In genomic region chr17:79131701-79132100, GRCh38 we compare ENCODE assay signal across 31 cellular contexts.
"Had no signal": no experiment of that assay in that cellular context is flagged by ENCODE, and none has a peak within 500 bp of the region (broad histone marks: within the 10 kb centered on the region; RNA-seq: fewer than 3 reads in every experiment).

No MANE protein-coding gene starts in this region.

- H3K4me1 ChIP-seq: Peyer's patch, SJSA1 had no signal

- H3K4me1 Mint-ChIP-seq: activated B cell treated with CpG ODN at 0.5 μM for 24 hours; activated CD4-positive, alpha-beta memory T cell treated with anti-CD3 and anti-CD28 coated beads, Interleukin-2, amount 10 ng/mL, durations not matched to agents 7 days and 5 days; activated CD8-positive, alpha-beta memory T cell treated with anti-CD3 and anti-CD28 coated beads, Interleukin-2, amount 10 ng/mL, durations not matched to agents 7 days and 5 days; activated naive CD4-positive, alpha-beta T cell treated with anti-CD3 and anti-CD28 coated beads, Interleukin-2, amount 10 ng/mL, durations not matched to agents 7 days and 5 days; activated naive CD8-positive, alpha-beta T cell treated with anti-CD3 and anti-CD28 coated beads, Interleukin-2, amount 50 U/mL, for 24 hours had no signal

- H3K36me3 ChIP-seq: Peyer's patch, SJSA1 had no signal

- H3K27me3 ChIP-seq: Peyer's patch had no signal

- H3K27ac ChIP-seq: KMS-11, Peyer's patch, SJSA1 had no signal

- H3K4me3 ChIP-seq: Peyer's patch, SJSA1 had no signal

- DNase-seq: activated B cell treated with CpG ODN at 0.5 μM for 24 hours; activated CD4-positive, alpha-beta memory T cell treated with anti-CD3 and anti-CD28 coated beads, Interleukin-2, amount 10 ng/mL, durations not matched to agents 7 days and 5 days; activated CD4-positive, alpha-beta T cell treated with anti-CD3 and anti-CD28 coated beads for 48 hours; activated CD4-positive, CD25-positive, alpha-beta regulatory T cell treated with anti-CD3 and anti-CD28 coated beads, Interleukin-2, amount 50 U/mL, for 72 hours; activated CD8-positive, alpha-beta memory T cell treated with anti-CD3 and anti-CD28 coated beads for 24 hours; activated CD8-positive, alpha-beta memory T cell treated with anti-CD3 and anti-CD28 coated beads, Interleukin-2, amount 10 ng/mL, durations not matched to agents 7 days and 5 days; activated CD8-positive, alpha-beta memory T cell treated with anti-CD3 and anti-CD28 coated beads, Interleukin-2, amount 50 U/mL, for 48 hours; activated effector memory CD4-positive, alpha-beta T cell treated with Interleukin-2 at 50 U/mL for 16 hours; activated naive CD4-positive, alpha-beta T cell treated with anti-CD3 and anti-CD28 coated beads, Interleukin-2, amount 10 ng/mL, durations not matched to agents 7 days and 5 days; activated naive CD8-positive, alpha-beta T cell treated with anti-CD3 and anti-CD28 coated beads, Interleukin-2, amount 50 U/mL, for 24 hours; activated T-cell treated with anti-CD3 and anti-CD28 coated beads, Interleukin-2, amount 50 U/mL, for 48 hours; anterior cingulate cortex; cerebellar nuclear complex; MM.1S; MV-4-11; NCI-H2171 treated with DMSO at 0.1 percent for 48 hours; NCI-H2227 treated with DMSO at 0.1 percent for 48 hours; NCI-H446; NCI-H510A treated with DMSO at 0.1 percent for 48 hours; NCI-H526 treated with DMSO at 0.1 percent for 48 hours; NCI-H82; PC-3; Peyer's patch; SHP77 treated with DMSO at 0.1 percent for 48 hours; SK-N-SH had no signal

- H3K9me3 ChIP-seq: Peyer's patch, SK-N-SH had no signal

- ATAC-seq: activated CD8-positive, alpha-beta memory T cell treated with anti-CD3 and anti-CD28 coated beads, Interleukin-2, amount 10 ng/mL, durations not matched to agents 7 days and 5 days; activated naive CD8-positive, alpha-beta T cell treated with anti-CD3 and anti-CD28 coated beads, Interleukin-2, amount 50 U/mL, for 24 hours; PC-3 had no signal

- H3K27ac Mint-ChIP-seq: activated B cell treated with CpG ODN at 0.5 μM for 24 hours; activated CD4-positive, alpha-beta memory T cell treated with anti-CD3 and anti-CD28 coated beads, Interleukin-2, amount 10 ng/mL, durations not matched to agents 7 days and 5 days; activated CD8-positive, alpha-beta memory T cell treated with anti-CD3 and anti-CD28 coated beads, Interleukin-2, amount 10 ng/mL, durations not matched to agents 7 days and 5 days; activated naive CD4-positive, alpha-beta T cell treated with anti-CD3 and anti-CD28 coated beads, Interleukin-2, amount 10 ng/mL, durations not matched to agents 7 days and 5 days; activated naive CD8-positive, alpha-beta T cell; activated naive CD8-positive, alpha-beta T cell treated with anti-CD3 and anti-CD28 coated beads, Interleukin-2, amount 50 U/mL, for 24 hours; T-helper 1 cell treated with Interleukin-12 subunit alpha and Interleukin-12 subunit beta and Interleukin-4 antibody, amounts not matched to agents 30 μg/mL and 1 μg/mL, for 36 hours; T-helper 2 cell treated with Interferon-gamma antibody and Interleukin-4, amounts not matched to agents 5 μg/mL and 100 μg/mL, for 36 hours had no signal

- H3K36me3 Mint-ChIP-seq: activated CD8-positive, alpha-beta memory T cell treated with anti-CD3 and anti-CD28 coated beads, Interleukin-2, amount 10 ng/mL, durations not matched to agents 7 days and 5 days; activated naive CD4-positive, alpha-beta T cell treated with anti-CD3 and anti-CD28 coated beads, Interleukin-2, amount 10 ng/mL, durations not matched to agents 7 days and 5 days; activated naive CD8-positive, alpha-beta T cell; brain had no signal

- H3K9me3 Mint-ChIP-seq: activated B cell treated with CpG ODN at 0.5 μM for 24 hours; activated CD4-positive, alpha-beta memory T cell treated with anti-CD3 and anti-CD28 coated beads, Interleukin-2, amount 10 ng/mL, durations not matched to agents 7 days and 5 days; activated naive CD4-positive, alpha-beta T cell treated with anti-CD3 and anti-CD28 coated beads, Interleukin-2, amount 10 ng/mL, durations not matched to agents 7 days and 5 days; activated naive CD8-positive, alpha-beta T cell treated with anti-CD3 and anti-CD28 coated beads, Interleukin-2, amount 50 U/mL, for 24 hours; T-helper 1 cell treated with Interleukin-12 subunit alpha and Interleukin-12 subunit beta and Interleukin-4 antibody, amounts not matched to agents 30 μg/mL and 1 μg/mL, for 36 hours; T-helper 2 cell treated with Interferon-gamma antibody and Interleukin-4, amounts not matched to agents 5 μg/mL and 100 μg/mL, for 36 hours had no signal

- H3K27me3 Mint-ChIP-seq: activated CD4-positive, alpha-beta memory T cell treated with anti-CD3 and anti-CD28 coated beads, Interleukin-2, amount 10 ng/mL, durations not matched to agents 7 days and 5 days; activated CD8-positive, alpha-beta memory T cell treated with anti-CD3 and anti-CD28 coated beads, Interleukin-2, amount 10 ng/mL, durations not matched to agents 7 days and 5 days; activated naive CD8-positive, alpha-beta T cell had no signal

- H3K9ac ChIP-seq: KMS-11, SK-N-SH had no signal

- H3K4me3 Mint-ChIP-seq: activated B cell treated with CpG ODN at 0.5 μM for 24 hours; activated CD4-positive, alpha-beta memory T cell treated with anti-CD3 and anti-CD28 coated beads, Interleukin-2, amount 10 ng/mL, durations not matched to agents 7 days and 5 days; activated CD8-positive, alpha-beta memory T cell treated with anti-CD3 and anti-CD28 coated beads, Interleukin-2, amount 10 ng/mL, durations not matched to agents 7 days and 5 days; activated naive CD4-positive, alpha-beta T cell treated with anti-CD3 and anti-CD28 coated beads, Interleukin-2, amount 10 ng/mL, durations not matched to agents 7 days and 5 days; activated naive CD8-positive, alpha-beta T cell; activated naive CD8-positive, alpha-beta T cell treated with anti-CD3 and anti-CD28 coated beads, Interleukin-2, amount 50 U/mL, for 24 hours; brain; T-helper 1 cell treated with Interleukin-12 subunit alpha and Interleukin-12 subunit beta and Interleukin-4 antibody, amounts not matched to agents 30 μg/mL and 1 μg/mL, for 36 hours; T-helper 2 cell treated with Interferon-gamma antibody and Interleukin-4, amounts not matched to agents 5 μg/mL and 100 μg/mL, for 36 hours had no signal
